ENCODE assay signal across 1 cellular context in genomic region chr20:64255361-64256281, GRCh38.
TF ChIP-seq lines count a peak whose summit lies in the region.

Gene PCMTD2, plus strand, starts transcription at chr20:64255748. Its CDS starts 4,218 bp downstream, at chr20:64259966.

TF ChIP-seq in HepG2, 621 proteins besides CTCF, POLR2A, EP300 and RAD21 (continued from another document and continues in another):
- TF ChIP-seq MAZ (IDR thresholded peaks at IDR 0.05; ENCODE audit: borderline replicate concordance, low read depth, low read length) (peak; percentile 44; the same call in 1 of the 2 replicates), MAZ (CRISPR knock-in tag; IDR thresholded peaks at IDR 0.05; ENCODE audit: low read depth) (peak; percentile 97), HDAC6 (IDR thresholded peaks at IDR 0.05; ENCODE audit: low read depth, low read length) (no peak), TBL1XR1 (IDR thresholded peaks at IDR 0.05; ENCODE audit: borderline replicate concordance, low read length, partially characterized antibody) (peak; percentile 12), NFAT5 (CRISPR knock-in tag; IDR thresholded peaks at IDR 0.05) (0 out of 2 replicates have a peak, but pooled peaks have one; percentile 88), FOXA1 (IDR thresholded peaks at IDR 0.05) (no peak), FOXA1 (CRISPR knock-in tag; IDR thresholded peaks at IDR 0.05) (peak; percentile 84), TBX2 (CRISPR knock-in tag; IDR thresholded peaks at IDR 0.05; ENCODE audit: borderline replicate concordance) (peak; percentile 96), ZFX (CRISPR knock-in tag; IDR thresholded peaks at IDR 0.05; ENCODE audit: low read depth) (peak; percentile 98), TCF12 (IDR thresholded peaks at IDR 0.05) (no peak), TCF12 (CRISPR knock-in tag; IDR thresholded peaks at IDR 0.05) (peak; percentile 81; the same call in 1 of the 2 replicates), ATF5 (CRISPR knock-in tag; IDR thresholded peaks at IDR 0.05; ENCODE audit: low read depth) (peak; percentile 89; the same call in 1 of the 2 replicates), TRIM22 (IDR thresholded peaks at IDR 0.05) (no peak), HHEX (CRISPR knock-in tag; IDR thresholded peaks at IDR 0.05) (no peak), ZNF792 (CRISPR knock-in tag; IDR thresholded peaks at IDR 0.05) (peak; percentile 58), ZNF138 (CRISPR knock-in tag; IDR thresholded peaks at IDR 0.05; ENCODE audit: low read depth) (peak; percentile 91), BORCS8-MEF2B (CRISPR knock-in tag; IDR thresholded peaks at IDR 0.05) (peak; percentile 90), HDAC1 (CRISPR knock-in tag; IDR thresholded peaks at IDR 0.05) (peak; percentile 86), ZNF296 (CRISPR knock-in tag; conservative IDR thresholded peaks at IDR 0.05) (no peak), MED8 (CRISPR knock-in tag; IDR thresholded peaks at IDR 0.05; ENCODE audit: insufficient replicate concordance) (peak; percentile 75), HMGXB3 (CRISPR knock-in tag; IDR thresholded peaks at IDR 0.05; ENCODE audit: borderline replicate concordance) (peak; percentile 44; the same call in 1 of the 2 replicates), ZNF260 (CRISPR knock-in tag; IDR thresholded peaks at IDR 0.05; ENCODE audit: borderline replicate concordance, low read depth) (no peak), SIX1 (CRISPR knock-in tag; IDR thresholded peaks at IDR 0.05; ENCODE audit: borderline replicate concordance) (no peak), MATR3 (CRISPR knock-in tag; IDR thresholded peaks at IDR 0.05) (no peak), IKZF1 (IDR thresholded peaks at IDR 0.05) (no peak), ZNF468 (CRISPR knock-in tag; IDR thresholded peaks at IDR 0.05) (peak; percentile 28; the same call in 1 of the 2 replicates), ZBTB46 (CRISPR knock-in tag; IDR thresholded peaks at IDR 0.05; ENCODE audit: borderline replicate concordance) (no peak; the same call in none of the 2 replicates), ZSCAN25 (CRISPR knock-in tag; IDR thresholded peaks at IDR 0.05) (peak; percentile 97), ZNF747 (CRISPR knock-in tag; IDR thresholded peaks at IDR 0.05; ENCODE audit: borderline replicate concordance) (0 out of 2 replicates have a peak, but pooled peaks have one; percentile 63), ZNF629 (CRISPR knock-in tag; conservative IDR thresholded peaks at IDR 0.05) (no peak), RARA (CRISPR knock-in tag; IDR thresholded peaks at IDR 0.05) (peak; percentile 62), KLF15 (CRISPR knock-in tag; IDR thresholded peaks at IDR 0.05; ENCODE audit: borderline replicate concordance) (peak; percentile 56; the same call in 1 of the 2 replicates), ZNF710 (CRISPR knock-in tag; IDR thresholded peaks at IDR 0.05; ENCODE audit: borderline replicate concordance) (0 out of 2 replicates have a peak, but pooled peaks have one; percentile 92), PBX3 (CRISPR knock-in tag; IDR thresholded peaks at IDR 0.05; ENCODE audit: borderline replicate concordance) (no peak), TAF1 (CRISPR knock-in tag; IDR thresholded peaks at IDR 0.05) (peak; percentile 96), SP1 (IDR thresholded peaks at IDR 0.05) (no peak), SP1 (CRISPR knock-in tag; IDR thresholded peaks at IDR 0.05) (peak; percentile 59), MTF1 (CRISPR knock-in tag; IDR thresholded peaks at IDR 0.05) (no peak), PHF20 (CRISPR knock-in tag; IDR thresholded peaks at IDR 0.05) (peak; percentile 83), HOXA7 (CRISPR knock-in tag; IDR thresholded peaks at IDR 0.05) (no peak), ZNF816 (CRISPR knock-in tag; IDR thresholded peaks at IDR 0.05; ENCODE audit: borderline replicate concordance) (peak; percentile 85; the same call in 1 of the 2 replicates), ZNF552 (CRISPR knock-in tag; IDR thresholded peaks at IDR 0.05; ENCODE audit: borderline replicate concordance) (peak; percentile 99), ZNF576 (CRISPR knock-in tag; IDR thresholded peaks at IDR 0.05) (peak; percentile 88; the same call in 1 of the 2 replicates), ISL2 (CRISPR knock-in tag; IDR thresholded peaks at IDR 0.05) (0 out of 2 replicates have a peak, but pooled peaks have one; percentile 55), MXD3 (CRISPR knock-in tag; IDR thresholded peaks at IDR 0.05) (peak; percentile 88; the same call in 1 of the 2 replicates)
